8 cellular contexts compared by ENCODE assay signal in the genomic region with DNA sequence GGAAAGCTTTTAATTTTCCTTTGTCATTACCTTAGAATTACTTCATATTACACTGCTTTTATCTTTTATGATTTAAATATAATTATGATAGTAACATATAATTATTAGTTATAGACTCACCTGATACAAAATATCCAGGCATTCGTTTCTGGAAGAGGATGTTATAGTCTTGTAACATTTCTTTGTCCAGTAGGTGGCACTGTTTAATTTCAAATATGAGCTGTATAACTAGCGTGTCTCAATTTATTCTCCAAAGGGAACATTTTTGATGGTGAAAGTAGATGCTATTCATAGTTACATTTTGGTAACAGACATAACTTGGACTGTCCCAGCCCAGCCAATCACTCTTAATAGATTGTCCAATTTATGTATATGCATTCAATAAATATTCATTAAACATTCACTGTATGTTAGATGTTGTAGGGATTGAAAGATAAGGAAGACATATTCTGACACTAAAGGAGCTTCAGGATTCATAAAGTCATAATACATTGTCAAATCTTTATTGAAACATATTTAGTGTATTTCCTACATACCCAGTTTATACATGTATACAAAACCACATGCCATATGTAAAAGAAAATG. TPM values are rescaled to one million over a fixed set of nuclear protein-coding genes. Genes with fewer than 3 reads are reported as not detected.
DNase-seq lines count a peak whose midpoint lies in the region; ATAC-seq and TF ChIP-seq lines count a peak whose summit lies in the region.

No MANE protein-coding gene starts in this region.

- no peaks in the 10 kb centered on the region for H3K9me3 ChIP-seq in breast epithelium
- no peaks in the 10 kb centered on the region for H3K9me3 ChIP-seq in upper lobe of right lung

- no peak for TF ChIP-seq POLR2A in breast epithelium (IDR thresholded peaks at IDR 0.05)

- TF ChIP-seq CTCF in BJ (IDR thresholded peaks at IDR 0.05; ENCODE audit: insufficient read depth, low read depth, low read length): peak; percentile 42
- TF ChIP-seq CTCF in breast epithelium (IDR thresholded peaks at IDR 0.05): peak; percentile 12 to 40 (median 33)
- TF ChIP-seq CTCF in upper lobe of right lung (IDR thresholded peaks at IDR 0.05): peak; percentile 73

- no peaks in the 10 kb centered on the region; the same call in 1 of the 2 replicates for H3K27me3 ChIP-seq in BJ (ENCODE audit: control insufficient read depth, insufficient read depth, low read length)
- no peaks in the 10 kb centered on the region for H3K27me3 ChIP-seq in breast epithelium
- no peaks in the 10 kb centered on the region for H3K27me3 ChIP-seq in upper lobe of right lung

- peak; percentile 83 for ATAC-seq in GM18861 (IDR thresholded peaks at IDR 0.05; ENCODE audit: unreplicated experiment)
- peak; percentile 80 for ATAC-seq in HG03175 (IDR thresholded peaks at IDR 0.05; ENCODE audit: unreplicated experiment)
- peak; percentile 66 for ATAC-seq in upper lobe of right lung

- CTCF ChIA-PET in BJ (lab: Yijun Ruan, JAX): interaction anchor here (0.6 to 4.5 kb wide), 18 partner anchors 9 to 1696 kb away, joined by 3 to 27 read pairs (median 4); a partner anchor contains a TSS

- POLR2A ChIA-PET in BJ (lab: Charles Lee): no interaction called here

- H3K4me3 ChIP-seq in BJ (ENCODE audit: low read depth, low read length): no peak overlapping the region
- H3K4me3 ChIP-seq in breast epithelium: no peak overlapping the region
- H3K4me3 ChIP-seq in upper lobe of right lung: no peak overlapping the region

- intact Hi-C loops in breast epithelium (cut with DNase I; ENCODE audit: low total_unique reads): no loop called here
- intact Hi-C loops in upper lobe of right lung (cut with DNase I): no loop called here

- DNase-seq in BJ (ENCODE audit: low read depth) (no peak), NCI-H69 (lab: John Stamatoyannopoulos, UW) (peak; percentile 47), breast epithelium (ENCODE audit: low spot score in 2 of 2) (no peak), kidney glomerular epithelial cell (lab: John Stamatoyannopoulos, UW) (peak; percentile 63), upper lobe of right lung (no peak), HuH-7 (ENCODE audit: low spot score) (no peak)

- no peak overlapping the region for H3K27ac ChIP-seq in breast epithelium
- no peak overlapping the region for H3K27ac ChIP-seq in upper lobe of right lung

- H3K36me3 ChIP-seq in BJ (ENCODE audit: control insufficient read depth, insufficient read depth, low read length) (no peaks in the 10 kb centered on the region), breast epithelium (no peaks in the 10 kb centered on the region), upper lobe of right lung (no peaks in the 10 kb centered on the region)

- no peaks in the 10 kb centered on the region for H3K4me1 ChIP-seq in breast epithelium
- no peaks in the 10 kb centered on the region for H3K4me1 ChIP-seq in upper lobe of right lung

RNA-seq across cellular contexts. Expression of a gene that starts 19.2 kb away (rescaled TPM):
- 0.10 TPM in 1 of 2 replicates, not detected in the other for polyA plus RNA-seq in BJ (2011; rRNA removed)
- polyA minus RNA-seq in BJ (2011; rRNA and poly(A)+ RNA removed): not detected in 2 replicates
- not detected for total RNA-seq in breast epithelium
- not detected for total RNA-seq in upper lobe of right lung

Comparison
In these comparisons a context has a peak if more than half of its experiments do, and no peak if none do; other contexts are left out.
1. DNase-seq: peak in NCI-H69 (single experiment) and kidney glomerular epithelial cell (single experiment); none in BJ (single experiment), breast epithelium (0 of 2), upper lobe of right lung (single experiment) and HuH-7 (single experiment).
2. Peak in every context shown above with its lines, with median percentiles within 50 percentile points of each other: CTCF ChIP-seq and ATAC-seq.